ENCODE assay signal across 8 cellular contexts in genomic region chr1:1306070-1306660, GRCh38. TPM values are rescaled to one million over a fixed set of nuclear protein-coding genes. Genes with fewer than 3 reads are reported as not detected.
DNase-seq lines count a peak whose midpoint lies in the region; ATAC-seq, FAIRE-seq and TF ChIP-seq lines count a peak whose summit lies in the region.

No MANE protein-coding gene starts in this region.

- peak; percentile 40 for ATAC-seq in GM12878

- H3K4me3 ChIP-seq in Caco-2 (ENCODE audit: low read depth, low read length), result peak overlapping the region; percentile 87
- peak overlapping the region; percentile 84 for H3K4me3 ChIP-seq in GM12878
- peak overlapping the region; percentile 40 to 85 for H3K4me3 ChIP-seq in muscle layer of colon (ENCODE audit: low read depth in 1 of 2, low read length in 2 of 2)

- H3K4me2 ChIP-seq in GM12878 (ENCODE audit: control insufficient read depth, insufficient read depth), result peak overlapping the region; percentile 99

- H3K4me3 Mint-ChIP-seq in Caco-2 (ENCODE audit: unreplicated experiment), result peak overlapping the region; percentile 81

- no peak for TF ChIP-seq POLR2A in GM12878 (IDR thresholded peaks at IDR 0.05; ENCODE audit: low read depth, low read length)

- H3K36me3 ChIP-seq in Caco-2 (ENCODE audit: control insufficient read depth, insufficient read depth, low read length) (no peaks in the 10 kb centered on the region), KOPT-K1 (ENCODE audit: insufficient read depth, low read length) (peaks cover 18% of the 10 kb centered on the region), GM12878 (ENCODE audit: control insufficient read depth in 2 of 2, insufficient read depth in 2 of 2, low read length in 1 of 2) (peaks cover 0 to under 1% of the 10 kb centered on the region in 2 experiments; a peak in 1 of 4 replicates), muscle layer of colon (ENCODE audit: insufficient read depth, low read length) (peaks cover 9% of the 10 kb centered on the region)

- no peak for FAIRE-seq in GM12878 (lab: Jason Lieb, UNC)

- TF ChIP-seq EP300 in GM12878 (IDR thresholded peaks at IDR 0.05; ENCODE audit: borderline replicate concordance in 1 of 2, control insufficient read depth in 1 of 2, low read depth in 2 of 2, low read length in 2 of 2), result no peak

- H3K4me1 ChIP-seq in Caco-2, result peaks cover 36% of the 10 kb centered on the region
- peaks cover 27% of the 10 kb centered on the region for H3K4me1 ChIP-seq in GM12878 (ENCODE audit: control insufficient read depth, insufficient read depth, low read length)
- peaks cover 26% of the 10 kb centered on the region for H3K4me1 ChIP-seq in muscle layer of colon (ENCODE audit: insufficient read depth, low read length)

- H3K9ac ChIP-seq in GM12878 (ENCODE audit: control insufficient read depth, insufficient read depth, low read length) (peak overlapping the region; percentile 73), muscle layer of colon (ENCODE audit: low read length) (peak overlapping the region; percentile 4)

- no peaks in the 10 kb centered on the region for H3K9me3 ChIP-seq in Caco-2
- H3K9me3 ChIP-seq in KOPT-K1 (ENCODE audit: insufficient read depth, low read length, poor library complexity, severe bottlenecking), result no peaks in the 10 kb centered on the region
- no peaks in the 10 kb centered on the region for H3K9me3 ChIP-seq in GM12878 (replicated peaks; ENCODE audit: control insufficient read depth, insufficient read depth, low read length)
- H3K9me3 ChIP-seq in muscle layer of colon (ENCODE audit: low read length), result no peaks in the 10 kb centered on the region

- CTCF ChIA-PET in Caco-2 (lab: Charles Lee) (no interaction called here), GM12878 (lab: Yijun Ruan, JAX) (interaction anchor here (1.0 to 1.1 kb wide), 2 partner anchors 199 kb away, joined by 3 read pairs; no protein-coding TSS in a partner anchor)

- peaks cover 26% of the 10 kb centered on the region for H3K79me2 ChIP-seq in GM12878 (ENCODE audit: control insufficient read depth, insufficient read depth, low read length)

- TF ChIP-seq CTCF in Caco-2 (IDR thresholded peaks at IDR 0.05; ENCODE audit: insufficient read depth in 1 of 2, low read depth in 1 of 2, low read length in 1 of 2, severe bottlenecking in 1 of 2, unreplicated experiment in 1 of 2), result no peak
- peak; percentile 34 to 48 (median 37); a peak in 5 of 6 replicates for TF ChIP-seq CTCF in GM12878 (IDR thresholded peaks at IDR 0.05 in 2 of 3, conservative IDR thresholded peaks at IDR 0.05 in 1 of 3; ENCODE audit: control insufficient read depth in 2 of 3, extremely low read depth in 1 of 3, insufficient read depth in 1 of 3, low read depth in 3 of 3, low read length in 3 of 3)

- POLR2A ChIA-PET in Caco-2 (lab: Charles Lee) (interaction anchor here (1.0 kb wide), 1 partner anchor 33 kb away, joined by 6 read pairs; the partner anchor contains the start of gene UBE2J2), GM12878 (lab: Charles Lee) (interaction anchor here (0.9 kb wide), 1 partner anchor 322 kb away, joined by 3 read pairs; no protein-coding TSS in a partner anchor)

- no peaks in the 10 kb centered on the region for H3K27me3 Mint-ChIP-seq in Caco-2 (ENCODE audit: insufficient read depth, unreplicated experiment)

- no peaks in the 10 kb centered on the region for H3K4me1 Mint-ChIP-seq in Caco-2 (ENCODE audit: low read depth, unreplicated experiment)

- H4K20me1 ChIP-seq in GM12878 (ENCODE audit: control insufficient read depth, insufficient read depth), result no peaks in the 10 kb centered on the region

- SMC1A ChIA-PET in GM12878 (lab: Charles Lee; ENCODE audit: uncharacterized antibody, unreplicated experiment), result interaction anchor here (1.2 kb wide), 1 partner anchor 14 kb away, joined by 3 read pairs; no protein-coding TSS in a partner anchor

- H3K27me3 ChIP-seq in Caco-2 (replicated peaks; ENCODE audit: control insufficient read depth, insufficient read depth, low read length), result no peaks in the 10 kb centered on the region
- H3K27me3 ChIP-seq in GM12878 (replicated peaks in 1 of 2; ENCODE audit: control insufficient read depth in 2 of 2, insufficient read depth in 2 of 2, low read length in 1 of 2), result no peaks in the 10 kb centered on the region
- H3K27me3 ChIP-seq in muscle layer of colon (ENCODE audit: control insufficient read depth in 1 of 2, insufficient read depth in 2 of 2, low read length in 2 of 2), result no peaks in the 10 kb centered on the region

- peaks cover 12% of the 10 kb centered on the region for H3K36me3 Mint-ChIP-seq in Caco-2 (ENCODE audit: insufficient read depth, unreplicated experiment)

- intact Hi-C loops in Caco-2 (cut with micrococcal nuclease; ENCODE audit: unreplicated experiment) (no loop called here), GM12878 (cut with micrococcal nuclease; ENCODE audit: unreplicated experiment) (loop anchor here (5.0 kb wide), 1 partner anchor 189 kb away; the partner anchor contains the start of gene C1orf159)

- RAD21 ChIA-PET in GM12878 (lab: Charles Lee; ENCODE audit: unreplicated experiment), result interaction anchor here (0.9 kb wide), 1 partner anchor 199 kb away, joined by 3 read pairs; no protein-coding TSS in a partner anchor

- DNase-seq in Caco-2, result no peak
- no peak for DNase-seq in GM12878 (ENCODE audit: low read depth, low spot score)
- no peak for DNase-seq in SKM-1 (lab: John Stamatoyannopoulos, UW; ENCODE audit: unreplicated experiment)
- no peak for DNase-seq in NCI-H510A treated with DMSO at 0.1 percent for 48 hours (lab: John Stamatoyannopoulos, UW)
- no peak for DNase-seq in NCI-H345 treated with DMSO at 0.1 percent for 48 hours (lab: John Stamatoyannopoulos, UW; ENCODE audit: unreplicated experiment)
- no peak for DNase-seq in mesenteric fat pad (ENCODE audit: low spot score)

- in situ Hi-C loops in GM12878 (cut with MboI), result no loop called here

- no peaks in the 10 kb centered on the region for H3K9me3 Mint-ChIP-seq in Caco-2 (ENCODE audit: unreplicated experiment)

- H2AFZ ChIP-seq in GM12878 (ENCODE audit: control insufficient read depth, low read depth, low read length), result peak overlapping the region; percentile 83

- BruUV-seq in Caco-2 (replicated peaks; lab: Mats Ljungman, UMichigan) (no TSS peak), GM12878 (replicated peaks; lab: Mats Ljungman, UMichigan) (no TSS peak)

- peak overlapping the region; percentile 74 for H3K27ac Mint-ChIP-seq in Caco-2 (ENCODE audit: unreplicated experiment)

- H3K27ac ChIP-seq in KOPT-K1 (ENCODE audit: low read depth, low read length, poor library complexity, severe bottlenecking) (peak overlapping the region; percentile 84), GM12878 (ENCODE audit: control insufficient read depth, insufficient read depth) (peak overlapping the region; percentile 82), muscle layer of colon (ENCODE audit: low read depth, low read length) (peak overlapping the region; percentile 75)

- peak; percentile 19; the same call in 1 of the 2 replicates for TF ChIP-seq RAD21 in GM12878 (IDR thresholded peaks at IDR 0.05; ENCODE audit: insufficient read depth, low read depth, low read length)

- WGBS in GM12878 (ENCODE audit: insufficient coverage, insufficient replicate concordance, low lambda C conversion rate, missing lambda C conversion rate), result 28% methylated on average over 10 of the region's 11 CpGs

RNA-seq across cellular contexts. Expression of gene ACAP3, which starts 1.6 kb away (rescaled TPM):
- total RNA-seq in Caco-2 (2022) (46.6 and 48.5 TPM in 2 replicates), GM12878 (2014; rRNA removed) (17.6 and 22.1 TPM in 2 replicates), GM12878 (2014; rRNA removed; fragmentation: Illumina TruSeq; extraction: Trizol) (4.0 and 4.4 TPM in 2 replicates), GM12878 (2021) (29.8 and 34.2 TPM in 2 replicates), mesenteric fat pad (36.6 TPM)
- total RNA-seq in GM12878 (2013; cell fraction: nucleolus; rRNA removed), result 33.1 and 35.9 TPM in 2 replicates
- 3.8 TPM for polyA plus RNA-seq in GM12878 (2011; ENCODE audit: low read depth)
- polyA plus RNA-seq in GM12878 (2011; rRNA removed) (4.6 and 8.3 TPM in 2 replicates), GM12878 (2014; fragmentation: Illumina TruSeq; extraction: Trizol) (0.62 and 4.5 TPM in 2 replicates), GM12878 (2014; fragmentation: Nextera tagmentation; extraction: Ambion mirVana) (under 1 TPM; 0.05 to 0.11 TPM), GM12878 (2014; rRNA removed) (28.1 and 32.7 TPM in 2 replicates), GM12878 (2016; fragmentation: Nextera tagmentation; extraction: Ambion mirVana) (10 to 100 TPM in 1 of 2 experiments, 1 to 10 TPM in 1; 5.9 to 10.9 TPM)
- 7.2 and 11.7 TPM in 2 replicates for polyA plus RNA-seq in GM12878 (2011; cell fraction: cytosol; rRNA removed)
- 255 and 314 TPM in 2 replicates for polyA plus RNA-seq in GM12878 (2011; cell fraction: nucleus; rRNA removed)
- 21.5 and 22.5 TPM in 2 replicates for polyA plus RNA-seq in GM12878 (2012)
- 11.4 and 14.2 TPM in 2 replicates for polyA minus RNA-seq in GM12878 (2011; rRNA and poly(A)+ RNA removed)
- 8.3 and 17.0 TPM in 2 replicates for polyA minus RNA-seq in GM12878 (2011; cell fraction: cytosol; rRNA and poly(A)+ RNA removed)
- 20.7 and 27.7 TPM in 2 replicates for polyA minus RNA-seq in GM12878 (2011; cell fraction: nucleus; rRNA and poly(A)+ RNA removed)

RNA-seq across cellular contexts. Expression of gene PUSL1, which starts 2.2 kb away (rescaled TPM):
- 39.8 and 43.8 TPM in 2 replicates for total RNA-seq in Caco-2 (2022)
- total RNA-seq in GM12878 (2013; cell fraction: nucleolus; rRNA removed), result 17.6 and 24.8 TPM in 2 replicates
- total RNA-seq in GM12878 (2014; rRNA removed), result 21.3 and 28.4 TPM in 2 replicates
- total RNA-seq in GM12878 (2014; rRNA removed; fragmentation: Illumina TruSeq; extraction: Trizol), result 5.3 and 6.0 TPM in 2 replicates
- 26.0 and 27.2 TPM in 2 replicates for total RNA-seq in GM12878 (2021)
- 3.3 TPM for polyA plus RNA-seq in GM12878 (2011; ENCODE audit: low read depth)
- polyA plus RNA-seq in GM12878 (2011; rRNA removed), result 1.9 and 5.0 TPM in 2 replicates
- polyA plus RNA-seq in GM12878 (2011; cell fraction: cytosol; rRNA removed), result 10.4 and 19.0 TPM in 2 replicates
- polyA plus RNA-seq in GM12878 (2011; cell fraction: nucleus; rRNA removed), result 20.4 and 32.0 TPM in 2 replicates
- polyA plus RNA-seq in GM12878 (2012), result 8.7 and 11.0 TPM in 2 replicates
- polyA plus RNA-seq in GM12878 (2014; fragmentation: Illumina TruSeq; extraction: Trizol), result 0.13 and 2.5 TPM in 2 replicates
- polyA plus RNA-seq in GM12878 (2014; fragmentation: Nextera tagmentation; extraction: Ambion mirVana), result 1 to 10 TPM in 1 of 2 experiments, under 1 TPM in 1; 0.16 to 1.5 TPM
- 24.3 and 28.6 TPM in 2 replicates for polyA plus RNA-seq in GM12878 (2014; rRNA removed)
- 10 to 100 TPM; 27.5 to 28.4 TPM for polyA plus RNA-seq in GM12878 (2016; fragmentation: Nextera tagmentation; extraction: Ambion mirVana)
- 2.6 and 5.0 TPM in 2 replicates for polyA minus RNA-seq in GM12878 (2011; rRNA and poly(A)+ RNA removed)
- polyA minus RNA-seq in GM12878 (2011; cell fraction: cytosol; rRNA and poly(A)+ RNA removed), result 4.4 and 6.0 TPM in 2 replicates
- polyA minus RNA-seq in GM12878 (2011; cell fraction: nucleus; rRNA and poly(A)+ RNA removed), result 13.7 and 28.9 TPM in 2 replicates
- total RNA-seq in mesenteric fat pad, result 11.6 TPM

RNA-seq across cellular contexts. Expression of gene INTS11, which starts 18.3 kb away (rescaled TPM):
- total RNA-seq in Caco-2 (2022) (103 and 115 TPM in 2 replicates), GM12878 (2014; rRNA removed) (86.6 and 98.3 TPM in 2 replicates), GM12878 (2014; rRNA removed; fragmentation: Illumina TruSeq; extraction: Trizol) (36.8 and 41.1 TPM in 2 replicates), GM12878 (2021) (87.3 and 104 TPM in 2 replicates), mesenteric fat pad (74.7 TPM)
- total RNA-seq in GM12878 (2013; cell fraction: nucleolus; rRNA removed), result 160 and 166 TPM in 2 replicates
- polyA plus RNA-seq in GM12878 (2011; ENCODE audit: low read depth), result 34.7 TPM
- polyA plus RNA-seq in GM12878 (2011; rRNA removed) (43.9 and 78.4 TPM in 2 replicates), GM12878 (2014; fragmentation: Illumina TruSeq; extraction: Trizol) (55.2 and 64.2 TPM in 2 replicates), GM12878 (2014; fragmentation: Nextera tagmentation; extraction: Ambion mirVana) (1 to 10 TPM; 2.5 to 9.4 TPM), GM12878 (2014; rRNA removed) (117 and 130 TPM in 2 replicates), GM12878 (2016; fragmentation: Nextera tagmentation; extraction: Ambion mirVana) (10 to 100 TPM; 77.0 to 79.9 TPM)
- polyA plus RNA-seq in GM12878 (2011; cell fraction: cytosol; rRNA removed), result 134 and 137 TPM in 2 replicates
- polyA plus RNA-seq in GM12878 (2011; cell fraction: nucleus; rRNA removed), result 386 and 456 TPM in 2 replicates
- 77.9 and 92.3 TPM in 2 replicates for polyA plus RNA-seq in GM12878 (2012)
- polyA minus RNA-seq in GM12878 (2011; rRNA and poly(A)+ RNA removed), result 67.1 and 96.1 TPM in 2 replicates
- 30.6 and 47.1 TPM in 2 replicates for polyA minus RNA-seq in GM12878 (2011; cell fraction: cytosol; rRNA and poly(A)+ RNA removed)
- polyA minus RNA-seq in GM12878 (2011; cell fraction: nucleus; rRNA and poly(A)+ RNA removed), result 46.7 and 94.2 TPM in 2 replicates

RNA-seq across cellular contexts. Expression of gene CPTP, which starts 18.4 kb away (rescaled TPM):
- total RNA-seq in Caco-2 (2022), result 16.2 and 16.8 TPM in 2 replicates
- total RNA-seq in GM12878 (2013; cell fraction: nucleolus; rRNA removed), result 16.5 and 18.3 TPM in 2 replicates
- 16.7 and 21.2 TPM in 2 replicates for total RNA-seq in GM12878 (2014; rRNA removed)
- total RNA-seq in GM12878 (2014; rRNA removed; fragmentation: Illumina TruSeq; extraction: Trizol), result 2.8 and 4.3 TPM in 2 replicates
- 19.6 and 20.2 TPM in 2 replicates for total RNA-seq in GM12878 (2021)
- 2.5 TPM for polyA plus RNA-seq in GM12878 (2011; ENCODE audit: low read depth)
- polyA plus RNA-seq in GM12878 (2011; rRNA removed), result 1.7 and 2.9 TPM in 2 replicates
- 6.0 and 10.7 TPM in 2 replicates for polyA plus RNA-seq in GM12878 (2011; cell fraction: cytosol; rRNA removed)
- 9.1 and 12.3 TPM in 2 replicates for polyA plus RNA-seq in GM12878 (2011; cell fraction: nucleus; rRNA removed)
- polyA plus RNA-seq in GM12878 (2012), result 10.1 and 10.4 TPM in 2 replicates
- polyA plus RNA-seq in GM12878 (2014; fragmentation: Illumina TruSeq; extraction: Trizol), result 1.8 TPM in 1 of 2 replicates, not detected in the other
- under 1 TPM; 0.06 to 0.18 TPM for polyA plus RNA-seq in GM12878 (2014; fragmentation: Nextera tagmentation; extraction: Ambion mirVana)
- 15.7 and 19.2 TPM in 2 replicates for polyA plus RNA-seq in GM12878 (2014; rRNA removed)
- polyA plus RNA-seq in GM12878 (2016; fragmentation: Nextera tagmentation; extraction: Ambion mirVana), result 10 to 100 TPM; 17.7 to 24.3 TPM
- 1.8 and 7.2 TPM in 2 replicates for polyA minus RNA-seq in GM12878 (2011; rRNA and poly(A)+ RNA removed)
- 5.3 and 9.6 TPM in 2 replicates for polyA minus RNA-seq in GM12878 (2011; cell fraction: cytosol; rRNA and poly(A)+ RNA removed)
- 11.4 and 14.2 TPM in 2 replicates for polyA minus RNA-seq in GM12878 (2011; cell fraction: nucleus; rRNA and poly(A)+ RNA removed)
- 19.7 TPM for total RNA-seq in mesenteric fat pad

RNA-seq across cellular contexts. Expression of gene TAS1R3, which starts 24.9 kb away (rescaled TPM):
- total RNA-seq in Caco-2 (2022) (0.09 and 0.29 TPM in 2 replicates), GM12878 (2014; rRNA removed) (0.05 and 0.06 TPM in 2 replicates), GM12878 (2014; rRNA removed; fragmentation: Illumina TruSeq; extraction: Trizol) (0.04 and 0.05 TPM in 2 replicates), GM12878 (2021) (0.29 and 0.51 TPM in 2 replicates), mesenteric fat pad (0.19 TPM)
- total RNA-seq in GM12878 (2013; cell fraction: nucleolus; rRNA removed), result 0.73 and 1.2 TPM in 2 replicates
- polyA plus RNA-seq in GM12878 (2011; ENCODE audit: low read depth), result 0.20 TPM
- polyA plus RNA-seq in GM12878 (2011; rRNA removed) (0.03 and 0.08 TPM in 2 replicates), GM12878 (2014; fragmentation: Illumina TruSeq; extraction: Trizol) (not detected in 2 replicates), GM12878 (2014; fragmentation: Nextera tagmentation; extraction: Ambion mirVana) (not detected), GM12878 (2014; rRNA removed) (0.19 and 0.41 TPM in 2 replicates), GM12878 (2016; fragmentation: Nextera tagmentation; extraction: Ambion mirVana) (under 1 TPM; 0.08 to 0.38 TPM)
- polyA plus RNA-seq in GM12878 (2011; cell fraction: cytosol; rRNA removed), result 0.10 and 0.15 TPM in 2 replicates
- polyA plus RNA-seq in GM12878 (2011; cell fraction: nucleus; rRNA removed), result 2.7 and 2.9 TPM in 2 replicates
- polyA plus RNA-seq in GM12878 (2012), result 0.46 and 0.62 TPM in 2 replicates
- 0.21 TPM in 1 of 2 replicates, not detected in the other for polyA minus RNA-seq in GM12878 (2011; rRNA and poly(A)+ RNA removed)
- 0.27 TPM in 1 of 2 replicates, not detected in the other for polyA minus RNA-seq in GM12878 (2011; cell fraction: cytosol; rRNA and poly(A)+ RNA removed)
- 0.60 and 0.77 TPM in 2 replicates for polyA minus RNA-seq in GM12878 (2011; cell fraction: nucleus; rRNA and poly(A)+ RNA removed)

Comparison
In these comparisons a context has a peak if more than half of its experiments do, and no peak if none do; other contexts are left out.
1. CTCF ChIP-seq: peak in GM12878 (3 of 3); none in Caco-2 (0 of 2).
2. Peak in every context shown above with its lines, with median percentiles within 50 percentile points of each other: H3K4me3 ChIP-seq and H3K27ac ChIP-seq.